ENCODE assay signal across 8 cellular contexts in genomic region chr1:66929999-66930822, GRCh38. TPM values are rescaled to one million over a fixed set of nuclear protein-coding genes. Genes with fewer than 3 reads are reported as not detected.
A peak's percentile ranks its signal among the peaks of the same experiment; 100 is the strongest.
DNase-seq lines count a peak whose midpoint lies in the region; TF ChIP-seq lines count a peak whose summit lies in the region.

No MANE protein-coding gene starts in this region.

- H3K9me3 Mint-ChIP-seq in HFFc6, result no peaks in the 10 kb centered on the region
- no peaks in the 10 kb centered on the region for H3K9me3 Mint-ChIP-seq in activated naive CD4-positive, alpha-beta T cell treated with anti-CD3 and anti-CD28 coated beads, Interleukin-2, amount 50 U/mL, for 24 hours

- no peaks in the 10 kb centered on the region for H3K9me3 ChIP-seq in SK-N-MC (ENCODE audit: low read depth, low read length)
- no peaks in the 10 kb centered on the region for H3K9me3 ChIP-seq in suprapubic skin

- peaks cover 79% of the 10 kb centered on the region for H3K4me1 Mint-ChIP-seq in HFFc6 (ENCODE audit: low read depth)
- peaks cover 67% of the 10 kb centered on the region for H3K4me1 Mint-ChIP-seq in activated naive CD4-positive, alpha-beta T cell treated with anti-CD3 and anti-CD28 coated beads, Interleukin-2, amount 50 U/mL, for 24 hours

- peaks cover 64% of the 10 kb centered on the region for H3K4me1 ChIP-seq in suprapubic skin

- H3K36me3 ChIP-seq in SK-N-MC (ENCODE audit: insufficient read depth, low read length) (no peaks in the 10 kb centered on the region; the same call in 1 of the 2 replicates), suprapubic skin (no peaks in the 10 kb centered on the region)

- peaks cover 22% of the 10 kb centered on the region for H3K36me3 Mint-ChIP-seq in HFFc6 (ENCODE audit: low read depth)
- peaks cover 5% of the 10 kb centered on the region for H3K36me3 Mint-ChIP-seq in activated naive CD4-positive, alpha-beta T cell treated with anti-CD3 and anti-CD28 coated beads, Interleukin-2, amount 50 U/mL, for 24 hours

- peaks cover 2% of the 10 kb centered on the region; the same call in 1 of the 2 replicates for H3K27me3 Mint-ChIP-seq in HFFc6 (ENCODE audit: insufficient read depth)
- no peaks in the 10 kb centered on the region for H3K27me3 Mint-ChIP-seq in activated naive CD4-positive, alpha-beta T cell treated with anti-CD3 and anti-CD28 coated beads, Interleukin-2, amount 50 U/mL, for 24 hours

- H3K27ac ChIP-seq in SK-N-MC, result peak overlapping the region; percentile 67; the same call in 1 of the 2 replicates
- peak overlapping the region; percentile 96 for H3K27ac ChIP-seq in suprapubic skin

- CTCF ChIA-PET in GM10248 (lab: Yijun Ruan, JAX), result interaction anchor here (0.7 to 1.5 kb wide), 4 partner anchors 9 to 31 kb away, joined by 3 to 5 read pairs (median 3); no protein-coding TSS in a partner anchor

- H3K27ac Mint-ChIP-seq in HFFc6, result peak overlapping the region; percentile 93
- peak overlapping the region; percentile 98 for H3K27ac Mint-ChIP-seq in activated naive CD4-positive, alpha-beta T cell treated with anti-CD3 and anti-CD28 coated beads, Interleukin-2, amount 50 U/mL, for 24 hours

- peak in 1 of 2 donors; percentile 82 for TF ChIP-seq POLR2A in suprapubic skin (IDR thresholded peaks at IDR 0.05)

- peak overlapping the region; percentile 87 for H3K9ac ChIP-seq in SK-N-MC (ENCODE audit: insufficient read length)

- peak overlapping the region; percentile 91 for H3K4me3 Mint-ChIP-seq in HFFc6
- peak overlapping the region; percentile 98 for H3K4me3 Mint-ChIP-seq in activated naive CD4-positive, alpha-beta T cell treated with anti-CD3 and anti-CD28 coated beads, Interleukin-2, amount 50 U/mL, for 24 hours

- peak overlapping the region; percentile 82 for H3K4me3 ChIP-seq in SK-N-MC
- H3K4me3 ChIP-seq in suprapubic skin, result peak overlapping the region; percentile 88

- no peaks in the 10 kb centered on the region for H3K27me3 ChIP-seq in suprapubic skin

- no peak for TF ChIP-seq EP300 in suprapubic skin (IDR thresholded peaks at IDR 0.05)

- under 1% methylated on average over 40 of the region's 83 CpGs for WGBS in suprapubic skin

- TF ChIP-seq CTCF in GM10248 (IDR thresholded peaks at IDR 0.05; ENCODE audit: control extremely low read depth, extremely low read depth, low read depth, missing control alignments), result peak; percentile 35
- TF ChIP-seq CTCF in HFFc6 (IDR thresholded peaks at IDR 0.05), result peak; percentile 75
- peak in 1 of 2 donors; percentile 47 for TF ChIP-seq CTCF in suprapubic skin (IDR thresholded peaks at IDR 0.05)

- POLR2A ChIA-PET in GM10248 (lab: Yijun Ruan, JAX), result no interaction called here

- DNase-seq in GM10248 (ENCODE audit: extremely low spot score) (peak; percentile 88), HFFc6 (peak; percentile 90), MV-4-11 (lab: John Stamatoyannopoulos, UW) (peak; percentile 85), SK-N-MC (ENCODE audit: low read depth, low spot score) (no peak), globus pallidus (ENCODE audit: low spot score) (peak; percentile 95), occipital lobe (lab: John Stamatoyannopoulos, UW) (peak; percentile 93), suprapubic skin (ENCODE audit: low spot score in 2 of 2) (peak; percentile 95 to 96)

RNA-seq across cellular contexts. Expression of gene MIER1, which starts 5.4 kb away (rescaled TPM):
- total RNA-seq in HFFc6 (2021; fragmentation: NEBNext Ultra II Directional; extraction: Animal tissue kit (Norgen Biotek cat#: 25700)), result 10 to 100 TPM; 28.0 to 37.5 (median 33.7) TPM
- 53.0 TPM for total RNA-seq in occipital lobe
- 10 to 100 TPM; 17.1 to 43.2 (median 27.5) TPM for total RNA-seq in suprapubic skin

RNA-seq across cellular contexts. Expression of gene DNAI4, which starts 5.6 kb away (rescaled TPM):
- 1 to 10 TPM; 1.3 to 4.3 (median 3.4) TPM for total RNA-seq in HFFc6 (2021; fragmentation: NEBNext Ultra II Directional; extraction: Animal tissue kit (Norgen Biotek cat#: 25700))
- total RNA-seq in occipital lobe (34.9 TPM), suprapubic skin (1 to 10 TPM; 1.5 to 3.7 (median 3.3) TPM)
